In genomic region chr3:113278599-113278955, GRCh38 we compare ENCODE assay signal across 16 cellular contexts.
"Had no signal": no experiment of that assay in that cellular context is flagged by ENCODE, and none has a peak within 500 bp of the region (broad histone marks: within the 10 kb centered on the region; RNA-seq: fewer than 3 reads in every experiment).

No MANE protein-coding gene starts in this region.

- H3K36me3 ChIP-seq: adrenal gland, cardiac muscle cell had no signal

- ATAC-seq: activated CD4-positive, alpha-beta T cell treated with anti-CD3 and anti-CD28 coated beads for 36 hours; activated naive CD4-positive, alpha-beta T cell treated with anti-CD3 and anti-CD28 coated beads, Interleukin-2, amount 50 U/mL, for 72 hours; effector memory CD8-positive, alpha-beta T cell; left lobe of liver; stimulated activated naive CD8-positive, alpha-beta T cell treated with anti-CD3 and anti-CD28 coated beads, Interleukin-15, amount 100 ng/mL, for 72 hours had no signal

- H3K9me3 ChIP-seq: adrenal gland, prostate gland, right atrium auricular region had no signal

- H3K9me3 Mint-ChIP-seq: activated CD4-positive, alpha-beta memory T cell treated with anti-CD3 and anti-CD28 coated beads, Interleukin-2, amount 10 ng/mL, durations not matched to agents 7 days and 5 days; activated naive CD4-positive, alpha-beta T cell treated with anti-CD3 and anti-CD28 coated beads, Interleukin-2, amount 50 U/mL, for 72 hours; effector memory CD8-positive, alpha-beta T cell; neural crest cell; stimulated activated naive CD8-positive, alpha-beta T cell treated with anti-CD3 and anti-CD28 coated beads, Interleukin-15, amount 100 ng/mL, for 72 hours had no signal

- H3K27ac ChIP-seq: adrenal gland, cardiac muscle cell, prostate gland, right atrium auricular region had no signal

- H3K36me3 Mint-ChIP-seq: activated naive CD4-positive, alpha-beta T cell treated with anti-CD3 and anti-CD28 coated beads, Interleukin-2, amount 50 U/mL, for 72 hours had no signal

- H3K4me3 ChIP-seq: adrenal gland, cardiac muscle cell, prostate gland, right atrium auricular region had no signal

- DNase-seq: activated CD4-positive, alpha-beta memory T cell treated with anti-CD3 and anti-CD28 coated beads, Interleukin-2, amount 10 ng/mL, durations not matched to agents 7 days and 5 days; activated CD4-positive, alpha-beta T cell treated with anti-CD3 and anti-CD28 coated beads for 36 hours; activated gamma-delta T cell treated with Interleukin-2 at 50 U/mL for 16 hours; adrenal gland; effector memory CD8-positive, alpha-beta T cell; foreskin fibroblast; stimulated activated CD4-positive, alpha-beta T cell treated with anti-CD3 and anti-CD28 coated beads, Interleukin-2, amount 100 ng/mL, for 24 hours; stimulated activated naive CD8-positive, alpha-beta T cell treated with anti-CD3 and anti-CD28 coated beads, Interleukin-15, amount 100 ng/mL, for 72 hours; SW 1271; T-helper 2 cell had no signal

- H3K27me3 ChIP-seq: adrenal gland, cardiac muscle cell, right atrium auricular region had no signal

- H3K4me3 Mint-ChIP-seq: activated CD4-positive, alpha-beta memory T cell treated with anti-CD3 and anti-CD28 coated beads, Interleukin-2, amount 10 ng/mL, durations not matched to agents 7 days and 5 days; activated CD4-positive, alpha-beta T cell treated with anti-CD3 and anti-CD28 coated beads for 36 hours; effector memory CD8-positive, alpha-beta T cell; stimulated activated naive CD8-positive, alpha-beta T cell treated with anti-CD3 and anti-CD28 coated beads, Interleukin-15, amount 100 ng/mL, for 72 hours had no signal

- H3K27ac Mint-ChIP-seq: activated CD4-positive, alpha-beta memory T cell treated with anti-CD3 and anti-CD28 coated beads, Interleukin-2, amount 10 ng/mL, durations not matched to agents 7 days and 5 days; activated CD4-positive, alpha-beta T cell treated with anti-CD3 and anti-CD28 coated beads for 36 hours; effector memory CD8-positive, alpha-beta T cell; stimulated activated naive CD8-positive, alpha-beta T cell treated with anti-CD3 and anti-CD28 coated beads, Interleukin-15, amount 100 ng/mL, for 72 hours had no signal

- H3K27me3 Mint-ChIP-seq: activated CD4-positive, alpha-beta T cell treated with anti-CD3 and anti-CD28 coated beads for 36 hours had no signal
